Comparison of ENCODE assay signal across 26 cellular contexts in the genomic region with DNA sequence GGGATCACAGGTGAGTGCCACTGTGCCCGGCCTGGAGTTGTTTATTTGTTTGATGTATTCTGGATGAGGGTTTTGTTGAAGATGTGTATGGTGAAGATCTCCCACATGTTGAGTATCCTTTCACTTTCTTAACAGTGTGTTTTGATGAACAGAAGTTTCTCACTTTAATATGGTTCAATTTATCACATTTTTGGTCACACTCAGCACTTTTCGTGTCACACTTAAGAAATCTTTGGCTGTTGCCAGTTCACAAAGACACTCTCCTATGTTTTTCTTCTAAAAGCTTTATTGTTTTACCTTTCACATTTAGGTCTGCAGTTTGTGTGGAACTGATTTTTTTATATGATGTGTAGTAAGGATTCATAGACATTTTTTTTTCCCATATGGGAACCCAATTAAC. TPM values are rescaled to one million over a fixed set of nuclear protein-coding genes. Genes with fewer than 3 reads are reported as not detected.
DNase-seq lines count a peak whose midpoint lies in the region; ATAC-seq, FAIRE-seq and TF ChIP-seq lines count a peak whose summit lies in the region.
"Had no signal": no experiment of that assay in that cellular context is flagged by ENCODE, and none has a peak within 500 bp of the region (broad histone marks: within the 10 kb centered on the region; RNA-seq: fewer than 3 reads in every experiment).

No MANE protein-coding gene starts in this region.

- H3K27me3 Mint-ChIP-seq in astrocyte (ENCODE audit: low read depth, unreplicated experiment) (peaks cover 5% of the 10 kb centered on the region), T-cell (peaks cover 10 to 15% of the 10 kb centered on the region in 2 donors)

- H3K4me2 ChIP-seq in HepG2 (ENCODE audit: low read depth, low read length), result no peak overlapping the region
- H3K4me2 ChIP-seq in astrocyte (ENCODE audit: low read length), result no peak overlapping the region
- H3K4me2 ChIP-seq: BLaER1 had no signal

- in situ Hi-C loops in HepG2 (cut with HindIII; ENCODE audit: extremely low pct_ligation_motif_present, low pct_unique_long_range_greater_than_20kb), result no loop called here

- no peak overlapping the region for H3K9ac ChIP-seq in HepG2 (ENCODE audit: insufficient read depth, low read depth, low read length)
- H3K9ac ChIP-seq in astrocyte (ENCODE audit: low read length), result no peak overlapping the region
- H3K9ac ChIP-seq: BLaER1 had no signal

- FAIRE-seq in HepG2 (lab: Jason Lieb, UNC) (no peak), astrocyte (lab: Jason Lieb, UNC) (peak; percentile 32)
- FAIRE-seq: GM12878, GM12892, GM18507 had no signal

- H3K9me3 Mint-ChIP-seq in astrocyte (ENCODE audit: unreplicated experiment) (no peaks in the 10 kb centered on the region), T-cell (no peaks in the 10 kb centered on the region)
- H3K9me3 Mint-ChIP-seq: CD4-positive, alpha-beta memory T cell; CD8-positive, alpha-beta memory T cell had no signal

- no peak for TF ChIP-seq POLR2A in HepG2 (IDR thresholded peaks at IDR 0.05; ENCODE audit: insufficient read depth in 1 of 2, low read depth in 2 of 2, low read length in 2 of 2)
- TF ChIP-seq POLR2A in right lobe of liver (IDR thresholded peaks at IDR 0.05), result no peak
- TF ChIP-seq POLR2A in vagina (IDR thresholded peaks at IDR 0.05), result no peak

- H3K4me1 Mint-ChIP-seq in astrocyte (ENCODE audit: low read depth, unreplicated experiment), result no peaks in the 10 kb centered on the region
- H3K4me1 Mint-ChIP-seq in T-cell, result no peaks in the 10 kb centered on the region
- H3K4me1 Mint-ChIP-seq: CD14-positive monocyte; CD4-positive, alpha-beta memory T cell; CD4-positive, CD25-positive, alpha-beta regulatory T cell; CD8-positive, alpha-beta memory T cell had no signal

- intact Hi-C loops in HepG2 (cut with micrococcal nuclease; ENCODE audit: unreplicated experiment) (no loop called here), right lobe of liver (cut with DNase I) (no loop called here), vagina (cut with DNase I) (no loop called here)

- POLR2A ChIA-PET in HepG2 (lab: Yijun Ruan, JAX) (no interaction called here), T-cell (lab: Charles Lee) (no interaction called here)

- WGBS in HepG2 (ENCODE audit: low lambda C conversion rate), result 0% methylated on average over 1 of the region's 2 CpGs
- 80% methylated on average over 2 of the region's 2 CpGs for WGBS in right lobe of liver (ENCODE audit: insufficient coverage, low coverage, low lambda C conversion rate, missing lambda C conversion rate)

- TF ChIP-seq EP300 in HepG2 (IDR thresholded peaks at IDR 0.05; ENCODE audit: low read depth in 2 of 2, low read length in 2 of 2), result no peak
- no peak for TF ChIP-seq EP300 in HepG2 (CRISPR knock-in tag; IDR thresholded peaks at IDR 0.05; ENCODE audit: borderline replicate concordance)

- CTCF ChIA-PET in HepG2 (lab: Yijun Ruan, JAX; ENCODE audit: low intra/inter-chr PET ratio, low total read pairs) (no interaction called here), T-cell (lab: Charles Lee) (no interaction called here)

- no peak overlapping the region for H2AFZ ChIP-seq in HepG2 (ENCODE audit: low read length)
- no peak overlapping the region for H2AFZ ChIP-seq in astrocyte (ENCODE audit: low read depth, low read length)

- H3K4me3 Mint-ChIP-seq in astrocyte (ENCODE audit: unreplicated experiment) (no peak overlapping the region), T-cell (no peak overlapping the region)
- H3K4me3 Mint-ChIP-seq: CD14-positive monocyte; CD4-positive, alpha-beta memory T cell; CD4-positive, CD25-positive, alpha-beta regulatory T cell; CD8-positive, alpha-beta memory T cell had no signal

- DNase-seq in HepG2 (ENCODE audit: low spot score) (no peak), right lobe of liver (no peak), astrocyte (ENCODE audit: low read depth) (no peak), vagina (ENCODE audit: extremely low spot score in 2 of 2) (no peak), T-cell (no peak)
- DNase-seq: ACHN; BE2C; C1 segment of cervical spinal cord; CD4-positive, alpha-beta memory T cell; CD4-positive, CD25-positive, alpha-beta regulatory T cell; CD8-positive, alpha-beta memory T cell; COR-L47; DMS 273 treated with DMSO at 0.1 percent for 48 hours; DMS153; DMS53; DMS79; DND-41; EL; GDM1 had no signal

- H3K27me3 ChIP-seq in HepG2 (ENCODE audit: control insufficient read depth in 1 of 2, insufficient read depth in 2 of 2, low read length in 2 of 2), result peaks cover 1 to 5% of the 10 kb centered on the region in 2 experiments; a peak in 2 of 5 replicates
- H3K27me3 ChIP-seq in right lobe of liver, result no peaks in the 10 kb centered on the region
- H3K27me3 ChIP-seq in astrocyte (ENCODE audit: insufficient read depth, low read length), result no peaks in the 10 kb centered on the region
- no peaks in the 10 kb centered on the region for H3K27me3 ChIP-seq in vagina
- H3K27me3 ChIP-seq: BE2C had no signal

- no peaks in the 10 kb centered on the region for H3K79me2 ChIP-seq in HepG2 (ENCODE audit: insufficient read depth, low read length)
- no peaks in the 10 kb centered on the region for H3K79me2 ChIP-seq in astrocyte (ENCODE audit: insufficient read depth, low read length)

- no peak overlapping the region for H3K27ac Mint-ChIP-seq in astrocyte (ENCODE audit: unreplicated experiment)
- H3K27ac Mint-ChIP-seq in T-cell, result no peak overlapping the region
- H3K27ac Mint-ChIP-seq: CD14-positive monocyte; CD4-positive, alpha-beta memory T cell; CD4-positive, CD25-positive, alpha-beta regulatory T cell had no signal

- no peak for ATAC-seq in HepG2
- no peak for ATAC-seq in right lobe of liver
- ATAC-seq in T-cell (replicated peaks in 1 of 4), result no peak
- ATAC-seq: GM12878 had no signal

- no peaks in the 10 kb centered on the region for H3K36me3 ChIP-seq in HepG2 (replicated peaks in 1 of 2; ENCODE audit: control insufficient read depth in 1 of 2, insufficient read depth in 2 of 2, low read length in 2 of 2)
- H3K36me3 ChIP-seq in right lobe of liver, result no peaks in the 10 kb centered on the region
- no peaks in the 10 kb centered on the region for H3K36me3 ChIP-seq in astrocyte (ENCODE audit: insufficient read depth, low read length)
- H3K36me3 ChIP-seq in vagina, result no peaks in the 10 kb centered on the region
- H3K36me3 ChIP-seq: BE2C, BLaER1 had no signal

- H3K9me3 ChIP-seq in HepG2 (ENCODE audit: low read length) (no peaks in the 10 kb centered on the region), right lobe of liver (no peaks in the 10 kb centered on the region), astrocyte (ENCODE audit: insufficient read depth, low read depth, low read length) (no peaks in the 10 kb centered on the region), vagina (no peaks in the 10 kb centered on the region)
- H3K9me3 ChIP-seq: BE2C, BLaER1 had no signal

- H3K36me3 Mint-ChIP-seq in astrocyte (ENCODE audit: low read depth, unreplicated experiment) (no peaks in the 10 kb centered on the region), T-cell (no peaks in the 10 kb centered on the region)
- H3K36me3 Mint-ChIP-seq: CD14-positive monocyte; CD4-positive, CD25-positive, alpha-beta regulatory T cell; CD8-positive, alpha-beta memory T cell had no signal

- no peak for TF ChIP-seq RAD21 in HepG2 (CRISPR knock-in tag; IDR thresholded peaks at IDR 0.05)

- BruUV-seq in HepG2 (replicated peaks; lab: Mats Ljungman, UMichigan), result no TSS peak

- H4K20me1 ChIP-seq in HepG2 (ENCODE audit: insufficient read depth, low read length), result no peaks in the 10 kb centered on the region
- H4K20me1 ChIP-seq in astrocyte (ENCODE audit: insufficient read depth, low read length), result no peaks in the 10 kb centered on the region

- TF ChIP-seq CTCF in HepG2 (CRISPR knock-in tag; IDR thresholded peaks at IDR 0.05) (no peak), right lobe of liver (IDR thresholded peaks at IDR 0.05) (no peak), astrocyte (IDR thresholded peaks at IDR 0.05; ENCODE audit: insufficient read depth, low read depth, low read length) (no peak), vagina (IDR thresholded peaks at IDR 0.05) (no peak)

- H3K27ac ChIP-seq in HepG2 (ENCODE audit: extremely low read length, insufficient read depth, low read length), result no peak overlapping the region
- H3K27ac ChIP-seq in right lobe of liver, result no peak overlapping the region
- H3K27ac ChIP-seq in astrocyte (ENCODE audit: low read depth, low read length), result no peak overlapping the region
- no peak overlapping the region for H3K27ac ChIP-seq in vagina
- H3K27ac ChIP-seq: 22Rv1, BLaER1 had no signal

- H3K4me3 ChIP-seq in HepG2 (replicated peaks in 1 of 3; ENCODE audit: insufficient read depth in 1 of 3, low read depth in 2 of 3, low read length in 3 of 3) (no peak overlapping the region), right lobe of liver (no peak overlapping the region), astrocyte (ENCODE audit: insufficient read depth, low read depth, low read length) (no peak overlapping the region), vagina (no peak overlapping the region)
- H3K4me3 ChIP-seq: BLaER1, GM12878 had no signal

- H3K4me1 ChIP-seq in HepG2 (ENCODE audit: insufficient read depth, low read length) (peaks cover 15% of the 10 kb centered on the region), right lobe of liver (no peaks in the 10 kb centered on the region), astrocyte (ENCODE audit: insufficient read depth, low read length) (no peaks in the 10 kb centered on the region), vagina (no peaks in the 10 kb centered on the region)
- H3K4me1 ChIP-seq: BE2C had no signal

RNA-seq across cellular contexts. Expression of gene ZNF185, which starts 16.6 kb away (rescaled TPM):
- 1.6 and 1.9 TPM in 2 replicates for total RNA-seq in HepG2 (2016; rRNA removed; fragmentation: Illumina TruSeq; extraction: Trizol)
- 0.18 and 0.30 TPM in 2 replicates for total RNA-seq in HepG2 (2016; cell fraction: cytosol; rRNA removed; fragmentation: Illumina TruSeq; extraction: Trizol; ENCODE audit: low read depth)
- 1.7 and 1.8 TPM in 2 replicates for total RNA-seq in HepG2 (2016; cell fraction: insoluble cytoplasmic fraction; rRNA removed; fragmentation: Illumina TruSeq; extraction: Trizol)
- total RNA-seq in HepG2 (2016; cell fraction: membrane; rRNA removed; fragmentation: Illumina TruSeq; extraction: Trizol), result 0.96 and 1.2 TPM in 2 replicates
- total RNA-seq in HepG2 (2016; cell fraction: nucleus; rRNA removed; fragmentation: Illumina TruSeq; extraction: Trizol), result 0.85 and 0.87 TPM in 2 replicates
- 2.9 and 3.4 TPM in 2 replicates for polyA plus RNA-seq in HepG2 (2011; rRNA removed)
- 2.3 and 2.5 TPM in 2 replicates for polyA plus RNA-seq in HepG2 (2011; cell fraction: cytosol; rRNA removed)
- 2.2 and 2.3 TPM in 2 replicates for polyA plus RNA-seq in HepG2 (2011; cell fraction: nucleus; rRNA removed)
- 1.1 and 1.9 TPM in 2 replicates for polyA plus RNA-seq in HepG2 (2012)
- polyA plus RNA-seq in HepG2 (2016; cell fraction: cytosol; fragmentation: Illumina TruSeq; extraction: Trizol; ENCODE audit: low read depth), result 0.24 and 0.28 TPM in 2 replicates
- polyA plus RNA-seq in HepG2 (2016; cell fraction: insoluble cytoplasmic fraction; fragmentation: Illumina TruSeq; extraction: Trizol; ENCODE audit: low read depth), result 1.7 and 1.8 TPM in 2 replicates
- polyA plus RNA-seq in HepG2 (2016; cell fraction: membrane; fragmentation: Illumina TruSeq; extraction: Trizol; ENCODE audit: low read depth), result 0.86 and 1.1 TPM in 2 replicates
- polyA plus RNA-seq in HepG2 (2016; cell fraction: nucleus; fragmentation: Illumina TruSeq; extraction: Trizol; ENCODE audit: insufficient read depth, low read depth), result 1.4 and 1.7 TPM in 2 replicates
- 1.2 and 5.8 TPM in 2 replicates for polyA minus RNA-seq in HepG2 (2011; rRNA and poly(A)+ RNA removed; ENCODE audit: low replicate concordance)
- polyA minus RNA-seq in HepG2 (2011; cell fraction: cytosol; rRNA and poly(A)+ RNA removed), result 0.79 and 0.99 TPM in 2 replicates
- polyA minus RNA-seq in HepG2 (2011; cell fraction: nucleus; rRNA and poly(A)+ RNA removed), result 0.75 and 0.90 TPM in 2 replicates
- total RNA-seq in right lobe of liver, result 1 to 10 TPM in 1 of 6 experiments, under 1 TPM in 5; 0.61 to 1.7 (median 0.83) TPM
- 7.8 and 16.2 TPM in 2 replicates for total RNA-seq in astrocyte
- 98.2 TPM for total RNA-seq in vagina
- 1 to 10 TPM; 1.9 to 3.3 (median 2.2) TPM for total RNA-seq in T-cell
- total RNA-seq: G401 had no signal

RNA-seq across cellular contexts. Expression of gene NSDHL, which starts 50.4 kb away (rescaled TPM):
- 47.6 and 49.3 TPM in 2 replicates for total RNA-seq in HepG2 (2016; rRNA removed; fragmentation: Illumina TruSeq; extraction: Trizol)
- total RNA-seq in HepG2 (2016; cell fraction: cytosol; rRNA removed; fragmentation: Illumina TruSeq; extraction: Trizol; ENCODE audit: low read depth), result 14.6 and 16.3 TPM in 2 replicates
- total RNA-seq in HepG2 (2016; cell fraction: insoluble cytoplasmic fraction; rRNA removed; fragmentation: Illumina TruSeq; extraction: Trizol), result 48.7 and 49.0 TPM in 2 replicates
- total RNA-seq in HepG2 (2016; cell fraction: membrane; rRNA removed; fragmentation: Illumina TruSeq; extraction: Trizol), result 15.7 and 16.5 TPM in 2 replicates
- 32.0 and 33.8 TPM in 2 replicates for total RNA-seq in HepG2 (2016; cell fraction: nucleus; rRNA removed; fragmentation: Illumina TruSeq; extraction: Trizol)
- polyA plus RNA-seq in HepG2 (2011; rRNA removed), result 26.2 and 35.9 TPM in 2 replicates
- 22.8 and 35.7 TPM in 2 replicates for polyA plus RNA-seq in HepG2 (2011; cell fraction: cytosol; rRNA removed)
- 8.5 and 13.3 TPM in 2 replicates for polyA plus RNA-seq in HepG2 (2011; cell fraction: nucleus; rRNA removed)
- polyA plus RNA-seq in HepG2 (2012), result 34.8 and 39.7 TPM in 2 replicates
- 12.6 and 14.3 TPM in 2 replicates for polyA plus RNA-seq in HepG2 (2016; cell fraction: cytosol; fragmentation: Illumina TruSeq; extraction: Trizol; ENCODE audit: low read depth)
- 60.9 and 65.3 TPM in 2 replicates for polyA plus RNA-seq in HepG2 (2016; cell fraction: insoluble cytoplasmic fraction; fragmentation: Illumina TruSeq; extraction: Trizol; ENCODE audit: low read depth)
- polyA plus RNA-seq in HepG2 (2016; cell fraction: membrane; fragmentation: Illumina TruSeq; extraction: Trizol; ENCODE audit: low read depth), result 12.5 and 13.4 TPM in 2 replicates
- 55.3 and 58.9 TPM in 2 replicates for polyA plus RNA-seq in HepG2 (2016; cell fraction: nucleus; fragmentation: Illumina TruSeq; extraction: Trizol; ENCODE audit: insufficient read depth, low read depth)
- polyA minus RNA-seq in HepG2 (2011; rRNA and poly(A)+ RNA removed; ENCODE audit: low replicate concordance), result 25.4 and 33.9 TPM in 2 replicates
- polyA minus RNA-seq in HepG2 (2011; cell fraction: cytosol; rRNA and poly(A)+ RNA removed), result 10.3 and 13.8 TPM in 2 replicates
- polyA minus RNA-seq in HepG2 (2011; cell fraction: nucleus; rRNA and poly(A)+ RNA removed), result 9.4 and 11.8 TPM in 2 replicates
- total RNA-seq in right lobe of liver, result 10 to 100 TPM; 16.1 to 38.2 (median 20.9) TPM
- 25.5 and 34.2 TPM in 2 replicates for total RNA-seq in astrocyte
- total RNA-seq in vagina, result 15.2 TPM
- 1 to 10 TPM; 3.1 to 8.1 (median 7.1) TPM for total RNA-seq in T-cell

RNA-seq across cellular contexts. Expression of gene CETN2, which starts 50.7 kb away (rescaled TPM):
- total RNA-seq in HepG2 (2016; rRNA removed; fragmentation: Illumina TruSeq; extraction: Trizol) (85.4 and 129 TPM in 2 replicates), right lobe of liver (10 to 100 TPM in 5 of 6 experiments, 1 to 10 TPM in 1; 8.4 to 11.4 (median 10.9) TPM), astrocyte (31.8 and 38.0 TPM in 2 replicates), vagina (24.6 TPM), T-cell (1 to 10 TPM; 6.5 to 7.6 (median 6.9) TPM)
- total RNA-seq in HepG2 (2016; cell fraction: cytosol; rRNA removed; fragmentation: Illumina TruSeq; extraction: Trizol; ENCODE audit: low read depth), result 13.7 and 14.5 TPM in 2 replicates
- total RNA-seq in HepG2 (2016; cell fraction: insoluble cytoplasmic fraction; rRNA removed; fragmentation: Illumina TruSeq; extraction: Trizol), result 81.8 and 138 TPM in 2 replicates
- total RNA-seq in HepG2 (2016; cell fraction: membrane; rRNA removed; fragmentation: Illumina TruSeq; extraction: Trizol), result 25.4 and 26.6 TPM in 2 replicates
- total RNA-seq in HepG2 (2016; cell fraction: nucleus; rRNA removed; fragmentation: Illumina TruSeq; extraction: Trizol), result 30.6 and 31.1 TPM in 2 replicates
- 13.1 and 17.2 TPM in 2 replicates for polyA plus RNA-seq in HepG2 (2011; rRNA removed)
- 6.3 and 10.9 TPM in 2 replicates for polyA plus RNA-seq in HepG2 (2011; cell fraction: cytosol; rRNA removed)
- polyA plus RNA-seq in HepG2 (2011; cell fraction: nucleus; rRNA removed), result 1.7 and 2.4 TPM in 2 replicates
- 24.0 and 37.8 TPM in 2 replicates for polyA plus RNA-seq in HepG2 (2012)
- polyA plus RNA-seq in HepG2 (2016; cell fraction: cytosol; fragmentation: Illumina TruSeq; extraction: Trizol; ENCODE audit: low read depth), result 19.4 and 20.8 TPM in 2 replicates
- polyA plus RNA-seq in HepG2 (2016; cell fraction: insoluble cytoplasmic fraction; fragmentation: Illumina TruSeq; extraction: Trizol; ENCODE audit: low read depth), result 155 and 178 TPM in 2 replicates
- 29.5 and 30.2 TPM in 2 replicates for polyA plus RNA-seq in HepG2 (2016; cell fraction: membrane; fragmentation: Illumina TruSeq; extraction: Trizol; ENCODE audit: low read depth)
- 52.9 and 59.1 TPM in 2 replicates for polyA plus RNA-seq in HepG2 (2016; cell fraction: nucleus; fragmentation: Illumina TruSeq; extraction: Trizol; ENCODE audit: insufficient read depth, low read depth)
- 3.1 and 8.5 TPM in 2 replicates for polyA minus RNA-seq in HepG2 (2011; rRNA and poly(A)+ RNA removed; ENCODE audit: low replicate concordance)
- polyA minus RNA-seq in HepG2 (2011; cell fraction: cytosol; rRNA and poly(A)+ RNA removed), result 6.4 and 6.5 TPM in 2 replicates
- 2.8 and 3.1 TPM in 2 replicates for polyA minus RNA-seq in HepG2 (2011; cell fraction: nucleus; rRNA and poly(A)+ RNA removed)
